Comparison of ENCODE assay signal across 2 cellular contexts in genomic region chr12:122515275-122515674, GRCh38.
TF ChIP-seq lines count a peak whose summit lies in the region.

No MANE protein-coding gene starts in this region.

TF ChIP-seq in HepG2, 621 proteins besides CTCF, POLR2A, EP300 and RAD21:
- TF ChIP-seq ZNF770 (CRISPR knock-in tag; IDR thresholded peaks at IDR 0.05): peak; percentile 78
- TF ChIP-seq MZF1 (CRISPR knock-in tag; IDR thresholded peaks at IDR 0.05; ENCODE audit: borderline replicate concordance): no peak
- no peak for TF ChIP-seq ZNF549 (CRISPR knock-in tag; IDR thresholded peaks at IDR 0.05)
- TF ChIP-seq ZNF17 (CRISPR knock-in tag; IDR thresholded peaks at IDR 0.05): no peak

TF ChIP-seq in WTC11, 78 proteins besides CTCF, POLR2A, EP300 and RAD21:
- no peak for TF ChIP-seq MAX (CRISPR knock-in tag; IDR thresholded peaks at IDR 0.05)
- no peak for TF ChIP-seq ZNF281 (CRISPR knock-in tag; IDR thresholded peaks at IDR 0.05)
- TF ChIP-seq FOXP1 (CRISPR knock-in tag; IDR thresholded peaks at IDR 0.05; ENCODE audit: borderline replicate concordance): no peak
- no peak for TF ChIP-seq ZNF121 (CRISPR knock-in tag; IDR thresholded peaks at IDR 0.05)
- no peak for TF ChIP-seq ZSCAN18 (CRISPR knock-in tag; IDR thresholded peaks at IDR 0.05)
- no peak for TF ChIP-seq ZNF396 (CRISPR knock-in tag; IDR thresholded peaks at IDR 0.05; ENCODE audit: borderline replicate concordance)
- TF ChIP-seq TEAD1 (CRISPR knock-in tag; IDR thresholded peaks at IDR 0.05): no peak
- no peak for TF ChIP-seq ATF3 (CRISPR knock-in tag; conservative IDR thresholded peaks at IDR 0.05)
- TF ChIP-seq CBFB (CRISPR knock-in tag; IDR thresholded peaks at IDR 0.05; ENCODE audit: low read depth): no peak
- no peak for TF ChIP-seq RORB (CRISPR knock-in tag; IDR thresholded peaks at IDR 0.05)
- no peak for TF ChIP-seq CREB1 (CRISPR knock-in tag; IDR thresholded peaks at IDR 0.05)
- no peak for TF ChIP-seq CDX4 (CRISPR knock-in tag; IDR thresholded peaks at IDR 0.05; ENCODE audit: borderline replicate concordance)
TF ChIP-seq in WTC11: peak in this region for 0.
